23 cellular contexts compared by ENCODE assay signal in genomic region chr9:128051932-128052734, GRCh38. TPM values are rescaled to one million over a fixed set of nuclear protein-coding genes. Genes with fewer than 3 reads are reported as not detected.
DNase-seq lines count a peak whose midpoint lies in the region; ATAC-seq and TF ChIP-seq lines count a peak whose summit lies in the region.
"Had no signal": no experiment of that assay in that cellular context is flagged by ENCODE, and none has a peak within 500 bp of the region (broad histone marks: within the 10 kb centered on the region; RNA-seq: fewer than 3 reads in every experiment).

No MANE protein-coding gene starts in this region.

- in situ Hi-C loops in gastrocnemius medialis (cut with MboI; ENCODE audit: low sequenced_read_pairs in 4 of 4), result no loop called here

- H3K27ac ChIP-seq in gastrocnemius medialis, result peak overlapping the region; percentile 83 to 91 (median 85)
- no peak overlapping the region for H3K27ac ChIP-seq in right atrium auricular region
- H3K27ac ChIP-seq: adrenal gland, GM23248, thoracic aorta had no signal

- H3K4me1 ChIP-seq in gastrocnemius medialis, result peaks cover 33 to 43% of the 10 kb centered on the region in 2 donors
- peaks cover 0 to 21% of the 10 kb centered on the region in 2 donors for H3K4me1 ChIP-seq in right atrium auricular region

- ATAC-seq in gastrocnemius medialis, result no peak
- no peak for ATAC-seq in GM18519 (IDR thresholded peaks at IDR 0.05; ENCODE audit: low FRiP score, unreplicated experiment)
- ATAC-seq: activated CD4-positive, CD25-positive, alpha-beta regulatory T cell treated with anti-CD3 and anti-CD28 coated beads, Interleukin-2, amount 50 U/mL, for 24 hours; effector memory CD8-positive, alpha-beta T cell; left ventricle myocardium superior; naive thymus-derived CD4-positive, alpha-beta T cell had no signal

- H3K4me3 ChIP-seq in gastrocnemius medialis (no peak overlapping the region), right atrium auricular region (no peak overlapping the region)
- H3K4me3 ChIP-seq: adrenal gland, GM23248, skin epidermis, thoracic aorta had no signal

- no peak for TF ChIP-seq POLR2A in gastrocnemius medialis (IDR thresholded peaks at IDR 0.05)

- H3K36me3 ChIP-seq in gastrocnemius medialis (no peaks in the 10 kb centered on the region), right atrium auricular region (no peaks in the 10 kb centered on the region)
- H3K36me3 ChIP-seq: adrenal gland, thoracic aorta had no signal

- TF ChIP-seq CTCF in gastrocnemius medialis (IDR thresholded peaks at IDR 0.05 in 4 of 5, conservative IDR thresholded peaks at IDR 0.05 in 1 of 5), result no peak
- no peak for TF ChIP-seq CTCF in right atrium auricular region (IDR thresholded peaks at IDR 0.05)

- H3K27me3 ChIP-seq in gastrocnemius medialis, result no peaks in the 10 kb centered on the region
- no peaks in the 10 kb centered on the region for H3K27me3 ChIP-seq in right atrium auricular region
- H3K27me3 ChIP-seq: adrenal gland had no signal

- intact Hi-C loops in gastrocnemius medialis (cut with DNase I; ENCODE audit: low total_unique reads), result loop anchor here (5.0 kb wide), 1 partner anchor 65 kb away; no protein-coding TSS in a partner anchor

- H3K9me3 ChIP-seq in gastrocnemius medialis (no peaks in the 10 kb centered on the region), right atrium auricular region (no peaks in the 10 kb centered on the region)
- H3K9me3 ChIP-seq: adrenal gland, thoracic aorta had no signal

- peak; percentile 76 for DNase-seq in HT-29 (ENCODE audit: low spot score)
- DNase-seq in SW480 (ENCODE audit: low spot score), result peak; percentile 95
- DNase-seq in islet precursor cell, result peak; percentile 68
- no peak for DNase-seq in gastrocnemius medialis
- DNase-seq in NCI-H187 treated with DMSO at 0.1 percent for 48 hours (lab: John Stamatoyannopoulos, UW), result no peak
- no peak for DNase-seq in NCI-H1436 (lab: John Stamatoyannopoulos, UW)
- DNase-seq in right atrium auricular region (ENCODE audit: low spot score), result no peak
- DNase-seq: adrenal gland; effector memory CD8-positive, alpha-beta T cell; GM23248; Kasumi-1; left ventricle myocardium superior; naive thymus-derived CD4-positive, alpha-beta T cell; NCI-H1694; posterior cingulate gyrus; SHP77 treated with DMSO at 0.1 percent for 48 hours; stimulated activated CD4-positive, alpha-beta T cell treated with anti-CD3 and anti-CD28 coated beads, Interleukin-4, amount 100 ng/mL, for 4 hours; stimulated activated CD8-positive, alpha-beta memory T cell treated with anti-CD3 and anti-CD28 coated beads, Interleukin-4, amount 100 ng/mL, for 48 hours; T-helper 2 cell had no signal

RNA-seq across cellular contexts. Expression of gene NAIF1, which starts 15.0 kb away (rescaled TPM):
- total RNA-seq in HT-29 (2014; rRNA removed; shearing (Covaris generic)), result 17.3 and 17.9 TPM in 2 replicates
- total RNA-seq in gastrocnemius medialis, result 1 to 10 TPM; 3.6 to 7.4 (median 6.9) TPM
- total RNA-seq in right atrium auricular region, result 1 to 10 TPM; 5.8 to 8.2 TPM

RNA-seq across cellular contexts. Expression of gene SLC25A25, which starts 15.9 kb away (rescaled TPM):
- total RNA-seq in HT-29 (2014; rRNA removed; shearing (Covaris generic)), result 88.1 and 94.8 TPM in 2 replicates
- total RNA-seq in gastrocnemius medialis (10 to 100 TPM; 26.9 to 98.7 (median 46.0) TPM), right atrium auricular region (10 to 100 TPM in 1 of 2 donors, 1 to 10 TPM in 1; 8.2 to 11.8 TPM)

Comparison
In these comparisons a context has a peak if more than half of its experiments do, and no peak if none do; other contexts are left out.
1. DNase-seq: peak in HT-29 (single experiment), SW480 (single experiment) and islet precursor cell (single experiment); none in gastrocnemius medialis (0 of 2), NCI-H187 treated with DMSO at 0.1 percent for 48 hours (single experiment), NCI-H1436 (single experiment) and right atrium auricular region (single experiment).
2. H3K27ac ChIP-seq: peak in gastrocnemius medialis (4 of 4); none in right atrium auricular region (0 of 2).